In the genomic region with DNA sequence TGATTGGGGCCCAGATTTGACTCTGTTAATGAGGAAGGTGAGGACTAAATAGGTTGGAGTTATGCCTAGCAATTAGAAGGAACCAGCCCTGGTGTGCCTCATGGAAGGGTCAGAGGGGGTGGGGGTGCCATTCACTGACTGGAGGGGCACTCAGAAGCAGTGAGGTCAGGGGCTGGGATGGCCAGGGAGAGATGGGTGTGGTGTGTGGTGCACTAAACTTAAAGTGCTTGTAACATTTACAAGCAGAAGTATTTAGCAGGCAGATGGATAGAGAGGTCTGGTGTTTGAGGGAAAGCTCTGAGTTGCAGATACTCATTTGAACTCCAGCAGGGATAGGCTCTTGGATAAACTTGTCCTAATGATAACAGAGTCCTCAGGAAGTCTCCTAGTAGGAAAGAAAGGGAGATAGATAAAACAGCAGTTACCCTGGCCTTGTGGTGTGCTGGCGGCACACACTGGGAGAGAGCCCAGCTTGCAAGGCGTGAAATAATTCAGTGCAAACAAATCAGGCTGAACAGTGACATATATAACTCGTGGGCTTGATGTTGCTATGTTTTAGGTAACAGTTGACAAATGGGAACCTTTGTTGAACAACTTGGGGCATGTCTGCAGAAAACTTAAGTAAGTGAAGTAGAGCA, we compare ENCODE assay signal across 16 cellular contexts. TPM values are rescaled to one million over a fixed set of nuclear protein-coding genes. Genes with fewer than 3 reads are reported as not detected.
DNase-seq lines count a peak whose midpoint lies in the region; ATAC-seq and TF ChIP-seq lines count a peak whose summit lies in the region.
"Had no signal": no experiment of that assay in that cellular context is flagged by ENCODE, and none has a peak within 500 bp of the region (broad histone marks: within the 10 kb centered on the region; RNA-seq: fewer than 3 reads in every experiment).

No MANE protein-coding gene starts in this region.

- DNase-seq in activated naive CD4-positive, alpha-beta T cell treated with anti-CD3 and anti-CD28 coated beads, Interleukin-2, amount 50 U/mL, for 16 hours, result no peak
- no peak for DNase-seq in activated CD8-positive, alpha-beta T cell treated with anti-CD3 and anti-CD28 coated beads for 36 hours
- DNase-seq in iPS-NIHi7 (ENCODE audit: extremely low spot score) (peak; percentile 22), type B pancreatic cell (ENCODE audit: extremely low spot score, unreplicated experiment) (no peak), KBM-7 (no peak), ACHN (no peak)
- DNase-seq: activated naive CD8-positive, alpha-beta T cell treated with anti-CD3 and anti-CD28 coated beads, Interleukin-2, amount 10 ng/mL, durations not matched to agents 7 days and 5 days; DMS79 treated with DMSO at 0.1 percent for 48 hours; hypothalamus; midbrain; NCI-H2107; SHP77 had no signal

- no peak overlapping the region for H3K4me3 Mint-ChIP-seq in activated naive CD4-positive, alpha-beta T cell treated with anti-CD3 and anti-CD28 coated beads, Interleukin-2, amount 50 U/mL, for 24 hours
- no peak overlapping the region for H3K4me3 Mint-ChIP-seq in activated CD8-positive, alpha-beta T cell treated with anti-CD3 and anti-CD28 coated beads for 36 hours
- H3K4me3 Mint-ChIP-seq in type B pancreatic cell, result no peak overlapping the region
- H3K4me3 Mint-ChIP-seq: activated naive CD8-positive, alpha-beta T cell treated with anti-CD3 and anti-CD28 coated beads, Interleukin-2, amount 10 ng/mL, durations not matched to agents 7 days and 5 days had no signal

- no peak for ATAC-seq in activated CD8-positive, alpha-beta T cell treated with anti-CD3 and anti-CD28 coated beads for 36 hours
- ATAC-seq in GM18498 (IDR thresholded peaks at IDR 0.05; ENCODE audit: unreplicated experiment), result no peak
- ATAC-seq: esophagus mucosa had no signal

- CTCF ChIA-PET in activated CD8-positive, alpha-beta T cell treated with anti-CD3 and anti-CD28 coated beads for 36 hours (lab: Charles Lee), result no interaction called here

- in situ Hi-C loops in KBM-7 (cut with MboI; ENCODE audit: low pct_unique_long_range_greater_than_20kb, low sequenced_read_pairs), result no loop called here
- in situ Hi-C loops in ACHN (cut with HindIII; ENCODE audit: low pct_ligation_motif_present, low pct_unique_long_range_greater_than_20kb, low sequenced_read_pairs), result no loop called here

- peak overlapping the region; percentile 64 for H3K27ac Mint-ChIP-seq in activated naive CD4-positive, alpha-beta T cell treated with anti-CD3 and anti-CD28 coated beads, Interleukin-2, amount 50 U/mL, for 24 hours
- peak overlapping the region; percentile 34 for H3K27ac Mint-ChIP-seq in activated CD8-positive, alpha-beta T cell treated with anti-CD3 and anti-CD28 coated beads for 36 hours
- peak overlapping the region; percentile 13 for H3K27ac Mint-ChIP-seq in type B pancreatic cell
- H3K27ac Mint-ChIP-seq: activated naive CD8-positive, alpha-beta T cell treated with anti-CD3 and anti-CD28 coated beads, Interleukin-2, amount 10 ng/mL, durations not matched to agents 7 days and 5 days; progenitor cell of endocrine pancreas had no signal

- POLR2A ChIA-PET in activated CD8-positive, alpha-beta T cell treated with anti-CD3 and anti-CD28 coated beads for 36 hours (lab: Charles Lee), result interaction anchor here (0.7 to 0.9 kb wide), 2 partner anchors 8 to 26 kb away, joined by 3 to 5 read pairs; no protein-coding TSS in a partner anchor

- peaks cover 32% of the 10 kb centered on the region for H3K4me1 Mint-ChIP-seq in activated naive CD4-positive, alpha-beta T cell treated with anti-CD3 and anti-CD28 coated beads, Interleukin-2, amount 50 U/mL, for 24 hours
- H3K4me1 Mint-ChIP-seq in activated CD8-positive, alpha-beta T cell treated with anti-CD3 and anti-CD28 coated beads for 36 hours (ENCODE audit: low read depth), result peaks cover 32% of the 10 kb centered on the region
- H3K4me1 Mint-ChIP-seq in type B pancreatic cell (ENCODE audit: unreplicated experiment), result no peaks in the 10 kb centered on the region

- no peak for TF ChIP-seq CTCF in activated CD8-positive, alpha-beta T cell treated with anti-CD3 and anti-CD28 coated beads for 36 hours (IDR thresholded peaks at IDR 0.05)
- no peak for TF ChIP-seq CTCF in type B pancreatic cell (conservative IDR thresholded peaks at IDR 0.05)

- peaks cover 29% of the 10 kb centered on the region for H3K36me3 Mint-ChIP-seq in activated naive CD4-positive, alpha-beta T cell treated with anti-CD3 and anti-CD28 coated beads, Interleukin-2, amount 50 U/mL, for 24 hours
- H3K36me3 Mint-ChIP-seq in activated CD8-positive, alpha-beta T cell treated with anti-CD3 and anti-CD28 coated beads for 36 hours (ENCODE audit: low read depth), result peaks cover 60% of the 10 kb centered on the region
- peaks cover 40% of the 10 kb centered on the region for H3K36me3 Mint-ChIP-seq in type B pancreatic cell

- no peaks in the 10 kb centered on the region for H3K27me3 Mint-ChIP-seq in activated naive CD4-positive, alpha-beta T cell treated with anti-CD3 and anti-CD28 coated beads, Interleukin-2, amount 50 U/mL, for 24 hours
- no peaks in the 10 kb centered on the region for H3K27me3 Mint-ChIP-seq in activated CD8-positive, alpha-beta T cell treated with anti-CD3 and anti-CD28 coated beads for 36 hours
- no peaks in the 10 kb centered on the region for H3K27me3 Mint-ChIP-seq in type B pancreatic cell
- H3K27me3 Mint-ChIP-seq: activated naive CD8-positive, alpha-beta T cell treated with anti-CD3 and anti-CD28 coated beads, Interleukin-2, amount 10 ng/mL, durations not matched to agents 7 days and 5 days; progenitor cell of endocrine pancreas had no signal

- H3K9me3 Mint-ChIP-seq in activated naive CD4-positive, alpha-beta T cell treated with anti-CD3 and anti-CD28 coated beads, Interleukin-2, amount 50 U/mL, for 24 hours, result no peaks in the 10 kb centered on the region
- no peaks in the 10 kb centered on the region for H3K9me3 Mint-ChIP-seq in activated CD8-positive, alpha-beta T cell treated with anti-CD3 and anti-CD28 coated beads for 36 hours
- no peaks in the 10 kb centered on the region for H3K9me3 Mint-ChIP-seq in type B pancreatic cell
- H3K9me3 Mint-ChIP-seq: activated naive CD8-positive, alpha-beta T cell treated with anti-CD3 and anti-CD28 coated beads, Interleukin-2, amount 10 ng/mL, durations not matched to agents 7 days and 5 days had no signal

- intact Hi-C loops in activated CD8-positive, alpha-beta T cell treated with anti-CD3 and anti-CD28 coated beads for 36 hours (cut with micrococcal nuclease), result no loop called here

RNA-seq across cellular contexts. Expression of gene UPF3A, which starts 20.0 kb away (rescaled TPM):
- total RNA-seq in activated CD8-positive, alpha-beta T cell treated with anti-CD3 and anti-CD28 coated beads for 36 hours, result 10 to 100 TPM; 36.7 TPM
- total RNA-seq in type B pancreatic cell (ENCODE audit: low replicate concordance), result 47.8 and 91.8 TPM in 2 replicates

RNA-seq across cellular contexts. Expression of gene CDC16, which starts 26.8 kb away (rescaled TPM):
- total RNA-seq in activated CD8-positive, alpha-beta T cell treated with anti-CD3 and anti-CD28 coated beads for 36 hours, result 10 to 100 TPM; 72.5 to 76.0 TPM
- 66.4 and 81.7 TPM in 2 replicates for total RNA-seq in type B pancreatic cell (ENCODE audit: low replicate concordance)

RNA-seq across cellular contexts. Expression of gene CHAMP1, which starts 52.9 kb away (rescaled TPM):
- total RNA-seq in activated CD8-positive, alpha-beta T cell treated with anti-CD3 and anti-CD28 coated beads for 36 hours, result 10 to 100 TPM; 33.9 to 34.7 TPM
- 19.2 and 37.0 TPM in 2 replicates for total RNA-seq in type B pancreatic cell (ENCODE audit: low replicate concordance)

Comparison
In these comparisons a context has a peak if more than half of its experiments do, and no peak if none do; other contexts are left out.
1. H3K27ac Mint-ChIP-seq: peak in every context shown above with its lines; median percentile 64 in activated naive CD4-positive, alpha-beta T cell treated with anti-CD3 and anti-CD28 coated beads, Interleukin-2, amount 50 U/mL, for 24 hours; 34 in activated CD8-positive, alpha-beta T cell treated with anti-CD3 and anti-CD28 coated beads for 36 hours; 13 in type B pancreatic cell.